Comparison of ENCODE assay signal across 13 cellular contexts in the genomic region with DNA sequence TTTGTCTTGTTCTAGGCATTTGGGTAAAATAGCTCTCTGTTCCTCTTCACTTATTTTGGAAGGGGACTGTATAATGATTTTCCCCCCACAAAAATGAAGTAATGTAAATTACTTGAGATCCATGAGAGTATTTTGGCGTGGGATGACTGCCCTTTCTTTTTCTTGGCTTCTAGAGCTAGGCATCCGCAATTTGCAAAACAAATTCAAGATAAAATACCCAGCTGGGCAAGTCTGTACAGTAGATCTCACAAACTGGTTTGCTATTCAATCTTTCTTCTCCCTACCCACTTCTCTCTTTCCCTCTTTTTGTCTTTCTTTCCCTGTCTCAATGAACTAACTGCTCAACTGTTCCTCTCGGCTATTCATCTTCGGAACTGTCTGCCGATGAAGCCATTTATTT.
DNase-seq lines count a peak whose midpoint lies in the region; TF ChIP-seq lines count a peak whose summit lies in the region.
"Had no signal": no experiment of that assay in that cellular context is flagged by ENCODE, and none has a peak within 500 bp of the region (broad histone marks: within the 10 kb centered on the region; RNA-seq: fewer than 3 reads in every experiment).

No MANE protein-coding gene starts in this region.

- no peaks in the 10 kb centered on the region for H3K9me3 ChIP-seq in adrenal gland (replicated peaks in 1 of 3)
- H3K9me3 ChIP-seq in fibroblast of lung (ENCODE audit: control insufficient read depth, insufficient read depth, low read depth, low read length) = no peaks in the 10 kb centered on the region
- H3K9me3 ChIP-seq in transverse colon = no peaks in the 10 kb centered on the region
- H3K9me3 ChIP-seq: neutrophil had no signal

- no peak overlapping the region for H3K4me3 ChIP-seq in adrenal gland
- H3K4me3 ChIP-seq in fibroblast of lung (replicated peaks in 1 of 4; ENCODE audit: control extremely low read depth in 1 of 4, insufficient read depth in 1 of 4, low read depth in 3 of 4, low read length in 4 of 4) = peak overlapping the region in 2 of 4 experiments; percentile 12 to 36
- no peak overlapping the region for H3K4me3 ChIP-seq in transverse colon

- DNase-seq in adrenal gland = no peak
- DNase-seq in fibroblast of lung (ENCODE audit: low read depth in 2 of 2) = no peak
- DNase-seq in nephron progenitor cell = no peak
- no peak for DNase-seq in transverse colon
- no peak for DNase-seq in mucosa of gallbladder (ENCODE audit: low spot score)
- DNase-seq in activated T-helper 1 cell treated with anti-CD3 and anti-CD28 coated beads, Interleukin-12 subunit alpha, Interleukin-12 subunit beta, Interleukin-2, Interleukin-4 antibody, amounts not matched to agents 30 ng/mL and 10 ng/mL and 1 ng/mL, durations not matched to agents 14 hours and 24 hours and 36 hours (ENCODE audit: low spot score) = no peak
- no peak for DNase-seq in H4 (ENCODE audit: low spot score)
- DNase-seq: activated naive CD4-positive, alpha-beta T cell treated with Interleukin-2 at 50 U/mL for 16 hours; CD4-positive, alpha-beta T cell; foreskin fibroblast; NCI-H510A had no signal

- 61 to 71% (median 63%) methylated on average over 5 of the region's 5 CpGs for WGBS in adrenal gland, 4 donors
- 56 to 68% methylated on average over 4 to 5 of the region's 5 CpGs for WGBS in transverse colon (ENCODE audit: low coverage in 1 of 2), 2 donors

- intact Hi-C loops in adrenal gland (cut with DNase I) (no loop called here), transverse colon (cut with DNase I; ENCODE audit: low total_unique reads) (no loop called here)
- intact Hi-C loops in activated T-helper 1 cell treated with anti-CD3 and anti-CD28 coated beads, Interleukin-12 subunit alpha, Interleukin-12 subunit beta, Interleukin-2, Interleukin-4 antibody, amounts not matched to agents 30 ng/mL and 10 ng/mL and 1 ng/mL, durations not matched to agents 14 hours and 24 hours and 36 hours (cut with micrococcal nuclease) = no loop called here

- H3K4me1 Mint-ChIP-seq in nephron progenitor cell = peaks cover 34% of the 10 kb centered on the region
- peaks cover 14% of the 10 kb centered on the region for H3K4me1 Mint-ChIP-seq in activated T-helper 1 cell treated with anti-CD3 and anti-CD28 coated beads, Interleukin-12 subunit alpha, Interleukin-12 subunit beta, Interleukin-2, Interleukin-4 antibody, amounts not matched to agents 30 ng/mL and 10 ng/mL and 1 ng/mL, durations not matched to agents 14 hours and 24 hours and 36 hours (ENCODE audit: low read depth)

- H3K27me3 ChIP-seq in adrenal gland (no peaks in the 10 kb centered on the region), fibroblast of lung (ENCODE audit: control insufficient read depth, insufficient read depth, low read length) (no peaks in the 10 kb centered on the region), transverse colon (no peaks in the 10 kb centered on the region)
- H3K27me3 ChIP-seq: neutrophil had no signal

- no peaks in the 10 kb centered on the region for H3K27me3 Mint-ChIP-seq in nephron progenitor cell (ENCODE audit: low read depth, poor library complexity)
- no peaks in the 10 kb centered on the region for H3K27me3 Mint-ChIP-seq in activated T-helper 1 cell treated with anti-CD3 and anti-CD28 coated beads, Interleukin-12 subunit alpha, Interleukin-12 subunit beta, Interleukin-2, Interleukin-4 antibody, amounts not matched to agents 30 ng/mL and 10 ng/mL and 1 ng/mL, durations not matched to agents 14 hours and 24 hours and 36 hours (ENCODE audit: insufficient read depth)
- H3K27me3 Mint-ChIP-seq: CD4-positive, alpha-beta T cell had no signal

- TF ChIP-seq POLR2A in adrenal gland (IDR thresholded peaks at IDR 0.05) (no peak), transverse colon (IDR thresholded peaks at IDR 0.05) (no peak)

- no peak overlapping the region for H2AFZ ChIP-seq in fibroblast of lung (ENCODE audit: low read length)

- no peaks in the 10 kb centered on the region for H3K36me3 ChIP-seq in adrenal gland (replicated peaks in 1 of 2)
- H3K36me3 ChIP-seq in fibroblast of lung (ENCODE audit: control insufficient read depth, insufficient read depth, low read length) = no peaks in the 10 kb centered on the region
- H3K36me3 ChIP-seq in transverse colon = no peaks in the 10 kb centered on the region
- H3K36me3 ChIP-seq: neutrophil had no signal

- peak overlapping the region; percentile 89 for H3K27ac Mint-ChIP-seq in nephron progenitor cell
- H3K27ac Mint-ChIP-seq in activated T-helper 1 cell treated with anti-CD3 and anti-CD28 coated beads, Interleukin-12 subunit alpha, Interleukin-12 subunit beta, Interleukin-2, Interleukin-4 antibody, amounts not matched to agents 30 ng/mL and 10 ng/mL and 1 ng/mL, durations not matched to agents 14 hours and 24 hours and 36 hours = no peak overlapping the region
- H3K27ac Mint-ChIP-seq: CD4-positive, alpha-beta T cell had no signal

- TF ChIP-seq CTCF in adrenal gland (IDR thresholded peaks at IDR 0.05) (no peak), fibroblast of lung (conservative IDR thresholded peaks at IDR 0.05 in 1 of 2, IDR thresholded peaks at IDR 0.05 in 1 of 2; ENCODE audit: low read depth in 1 of 2, low read length in 2 of 2) (no peak), nephron progenitor cell (IDR thresholded peaks at IDR 0.05) (no peak), transverse colon (IDR thresholded peaks at IDR 0.05) (no peak)

- H3K9ac ChIP-seq in fibroblast of lung (ENCODE audit: insufficient read depth, low read length) = peak overlapping the region; percentile 4

- peaks cover 16% of the 10 kb centered on the region for H3K36me3 Mint-ChIP-seq in nephron progenitor cell (ENCODE audit: low read depth)
- H3K36me3 Mint-ChIP-seq in activated T-helper 1 cell treated with anti-CD3 and anti-CD28 coated beads, Interleukin-12 subunit alpha, Interleukin-12 subunit beta, Interleukin-2, Interleukin-4 antibody, amounts not matched to agents 30 ng/mL and 10 ng/mL and 1 ng/mL, durations not matched to agents 14 hours and 24 hours and 36 hours (ENCODE audit: low read depth) = peaks cover 6% of the 10 kb centered on the region

- no peaks in the 10 kb centered on the region for H3K79me2 ChIP-seq in fibroblast of lung (ENCODE audit: control insufficient read depth, insufficient read depth, low read length)

- in situ Hi-C loops in transverse colon (cut with MboI; ENCODE audit: low pct_ligation_motif_present in 1 of 4, low pct_unique_long_range_greater_than_20kb in 1 of 4, low sequenced_read_pairs in 3 of 4) = no loop called here

- TF ChIP-seq EP300 in transverse colon (IDR thresholded peaks at IDR 0.05; ENCODE audit: low read depth) = no peak

- peaks cover 10 to 29% of the 10 kb centered on the region in 2 donors for H3K4me1 ChIP-seq in adrenal gland (replicated peaks in 1 of 2)
- peaks cover 13% of the 10 kb centered on the region for H3K4me1 ChIP-seq in fibroblast of lung (ENCODE audit: control insufficient read depth, extremely low read depth, insufficient read depth, low read length)
- H3K4me1 ChIP-seq in transverse colon = peaks cover 5 to 27% (median 10%) of the 10 kb centered on the region in 4 donors

- H3K27ac ChIP-seq in adrenal gland (peak overlapping the region in 3 of 5 donors; percentile 17 to 72 (median 43)), fibroblast of lung (ENCODE audit: insufficient read depth, low read length) (peak overlapping the region; percentile 32), transverse colon (peak overlapping the region; percentile 50 to 66 (median 59))
- H3K27ac ChIP-seq: neutrophil, RWPE1 had no signal

- H4K20me1 ChIP-seq in fibroblast of lung (ENCODE audit: control insufficient read depth, extremely low read depth, insufficient read depth, low read length) = no peaks in the 10 kb centered on the region

- H3K4me3 Mint-ChIP-seq in nephron progenitor cell = no peak overlapping the region
- no peak overlapping the region for H3K4me3 Mint-ChIP-seq in activated T-helper 1 cell treated with anti-CD3 and anti-CD28 coated beads, Interleukin-12 subunit alpha, Interleukin-12 subunit beta, Interleukin-2, Interleukin-4 antibody, amounts not matched to agents 30 ng/mL and 10 ng/mL and 1 ng/mL, durations not matched to agents 14 hours and 24 hours and 36 hours
- H3K4me3 Mint-ChIP-seq: CD4-positive, alpha-beta T cell had no signal

- peak overlapping the region; percentile 93 for H3K4me2 ChIP-seq in fibroblast of lung (ENCODE audit: extremely low read depth, insufficient read depth, low read length)

- H3K9me3 Mint-ChIP-seq in nephron progenitor cell = peaks cover 8% of the 10 kb centered on the region
- peaks cover 10% of the 10 kb centered on the region for H3K9me3 Mint-ChIP-seq in activated T-helper 1 cell treated with anti-CD3 and anti-CD28 coated beads, Interleukin-12 subunit alpha, Interleukin-12 subunit beta, Interleukin-2, Interleukin-4 antibody, amounts not matched to agents 30 ng/mL and 10 ng/mL and 1 ng/mL, durations not matched to agents 14 hours and 24 hours and 36 hours
